ENCODE assay signal across 9 cellular contexts in genomic region chr4:123587983-123588494, GRCh38.
DNase-seq lines count a peak whose midpoint lies in the region; ATAC-seq, FAIRE-seq and TF ChIP-seq lines count a peak whose summit lies in the region.
"Had no signal": no experiment of that assay in that cellular context is flagged by ENCODE, and none has a peak within 500 bp of the region (broad histone marks: within the 10 kb centered on the region; RNA-seq: fewer than 3 reads in every experiment).

No MANE protein-coding gene starts in this region.

- H3K9me3 Mint-ChIP-seq in natural killer cell treated with Interleukin-12 subunit alpha and Interleukin-12 subunit beta and Interleukin-15 and Interleukin-18, amount 100 ng/mL, for 72 hours: no peaks in the 10 kb centered on the region
- peaks cover 3% of the 10 kb centered on the region for H3K9me3 Mint-ChIP-seq in activated CD4-positive, alpha-beta T cell treated with anti-CD3 and anti-CD28 coated beads, Interleukin-2, amount 10 ng/mL, durations not matched to agents 7 days and 5 days
- H3K9me3 Mint-ChIP-seq: activated naive CD4-positive, alpha-beta T cell treated with anti-CD3 and anti-CD28 coated beads, Interleukin-2, amount 50 U/mL, for 24 hours had no signal

- H3K27ac ChIP-seq in A549: peak overlapping the region; percentile 80 to 84

- H3K4me2 ChIP-seq in A549: peak overlapping the region; percentile 75

- 0% methylated on average over 8 of the region's 8 CpGs for WGBS in A549 (ENCODE audit: missing lambda C conversion rate)

- peak in 1 of 2 experiments; percentile 56; a peak in 2 of 5 replicates for TF ChIP-seq EP300 in A549 (IDR thresholded peaks at IDR 0.05)

- H3K36me3 ChIP-seq in bronchial epithelial cell (ENCODE audit: control insufficient read depth, insufficient read depth, low read length): no peaks in the 10 kb centered on the region

- H3K36me3 Mint-ChIP-seq in natural killer cell treated with Interleukin-12 subunit alpha and Interleukin-12 subunit beta and Interleukin-15 and Interleukin-18, amount 100 ng/mL, for 72 hours: no peaks in the 10 kb centered on the region
- H3K36me3 Mint-ChIP-seq in activated CD4-positive, alpha-beta T cell treated with anti-CD3 and anti-CD28 coated beads, Interleukin-2, amount 10 ng/mL, durations not matched to agents 7 days and 5 days (ENCODE audit: low read depth): no peaks in the 10 kb centered on the region
- H3K36me3 Mint-ChIP-seq: activated naive CD4-positive, alpha-beta T cell treated with anti-CD3 and anti-CD28 coated beads, Interleukin-2, amount 50 U/mL, for 24 hours had no signal

- CTCF ChIA-PET in A549 (lab: Yijun Ruan, JAX): interaction anchor here (1.2 kb wide), 1 partner anchor 73 kb away, joined by 4 read pairs; no protein-coding TSS in a partner anchor
- CTCF ChIA-PET in activated CD4-positive, alpha-beta T cell treated with anti-CD3 and anti-CD28 coated beads, Interleukin-2, amount 10 ng/mL, durations not matched to agents 7 days and 5 days (lab: Charles Lee): no interaction called here

- H3K27me3 ChIP-seq in bronchial epithelial cell (ENCODE audit: control insufficient read depth, insufficient read depth, low read length): no peaks in the 10 kb centered on the region

- TF ChIP-seq POLR2A in A549 (IDR thresholded peaks at IDR 0.05; ENCODE audit: low read length): no peak

- POLR2A ChIA-PET in A549 (lab: Yijun Ruan, JAX): interaction anchor here (0.8 kb wide), 1 partner anchor 83 kb away, joined by 3 read pairs; no protein-coding TSS in a partner anchor
- POLR2A ChIA-PET in activated CD4-positive, alpha-beta T cell treated with anti-CD3 and anti-CD28 coated beads, Interleukin-2, amount 10 ng/mL, durations not matched to agents 7 days and 5 days (lab: Charles Lee): no interaction called here

- H3K9me3 ChIP-seq in A549: no peaks in the 10 kb centered on the region

- DNase-seq in A549 (ENCODE audit: low read depth in 1 of 2, low spot score in 1 of 2): peak; percentile 64 to 93
- peak; percentile 79 for DNase-seq in NCI-H1048 (lab: John Stamatoyannopoulos, UW)
- DNase-seq in bronchial epithelial cell (ENCODE audit: low read depth): peak; percentile 81
- no peak for DNase-seq in natural killer cell treated with Interleukin-12 subunit alpha and Interleukin-12 subunit beta and Interleukin-15 and Interleukin-18, amount 100 ng/mL, for 72 hours (ENCODE audit: low spot score)
- DNase-seq in NCI-H187 treated with DMSO at 0.1 percent for 48 hours (lab: John Stamatoyannopoulos, UW): no peak
- DNase-seq in NCI-H446 treated with DMSO at 0.1 percent for 48 hours (lab: John Stamatoyannopoulos, UW): no peak
- DNase-seq in activated CD4-positive, alpha-beta T cell treated with anti-CD3 and anti-CD28 coated beads, Interleukin-2, amount 10 ng/mL, durations not matched to agents 7 days and 5 days: no peak

- FAIRE-seq in A549 (lab: Jason Lieb, UNC) (peak; percentile 83), bronchial epithelial cell (lab: Jason Lieb, UNC) (peak; percentile 50)

- H3K4me1 Mint-ChIP-seq in natural killer cell treated with Interleukin-12 subunit alpha and Interleukin-12 subunit beta and Interleukin-15 and Interleukin-18, amount 100 ng/mL, for 72 hours (ENCODE audit: low read depth in 2 of 2): peaks cover 19 to 20% of the 10 kb centered on the region in 2 donors
- H3K4me1 Mint-ChIP-seq in activated CD4-positive, alpha-beta T cell treated with anti-CD3 and anti-CD28 coated beads, Interleukin-2, amount 10 ng/mL, durations not matched to agents 7 days and 5 days: peaks cover 9% of the 10 kb centered on the region
- H3K4me1 Mint-ChIP-seq: activated naive CD4-positive, alpha-beta T cell treated with anti-CD3 and anti-CD28 coated beads, Interleukin-2, amount 50 U/mL, for 24 hours had no signal

- TF ChIP-seq CTCF in A549 (IDR thresholded peaks at IDR 0.05) (no peak), bronchial epithelial cell (IDR thresholded peaks at IDR 0.05; ENCODE audit: insufficient read depth, low read length, severe bottlenecking) (no peak)

- H3K4me3 ChIP-seq in A549 (no peak overlapping the region), bronchial epithelial cell (ENCODE audit: low read depth, low read length) (no peak overlapping the region)

- peaks cover 30% of the 10 kb centered on the region for H3K4me1 ChIP-seq in A549

- ATAC-seq in A549 (peak; percentile 99 to 100), GM21390 (IDR thresholded peaks at IDR 0.05; ENCODE audit: unreplicated experiment) (peak; percentile 12)
- ATAC-seq in natural killer cell treated with Interleukin-12 subunit alpha and Interleukin-12 subunit beta and Interleukin-15 and Interleukin-18, amount 100 ng/mL, for 72 hours: no peak

- H3K27me3 Mint-ChIP-seq in natural killer cell treated with Interleukin-12 subunit alpha and Interleukin-12 subunit beta and Interleukin-15 and Interleukin-18, amount 100 ng/mL, for 72 hours: no peaks in the 10 kb centered on the region
- H3K27me3 Mint-ChIP-seq in activated CD4-positive, alpha-beta T cell treated with anti-CD3 and anti-CD28 coated beads, Interleukin-2, amount 10 ng/mL, durations not matched to agents 7 days and 5 days: no peaks in the 10 kb centered on the region
- H3K27me3 Mint-ChIP-seq: activated naive CD4-positive, alpha-beta T cell treated with anti-CD3 and anti-CD28 coated beads, Interleukin-2, amount 50 U/mL, for 24 hours had no signal

- peak overlapping the region; percentile 63 for H3K4me3 Mint-ChIP-seq in natural killer cell treated with Interleukin-12 subunit alpha and Interleukin-12 subunit beta and Interleukin-15 and Interleukin-18, amount 100 ng/mL, for 72 hours
- H3K4me3 Mint-ChIP-seq in activated CD4-positive, alpha-beta T cell treated with anti-CD3 and anti-CD28 coated beads, Interleukin-2, amount 10 ng/mL, durations not matched to agents 7 days and 5 days: no peak overlapping the region
- H3K4me3 Mint-ChIP-seq: activated naive CD4-positive, alpha-beta T cell treated with anti-CD3 and anti-CD28 coated beads, Interleukin-2, amount 50 U/mL, for 24 hours had no signal

- peak overlapping the region; percentile 85 to 88 for H3K27ac Mint-ChIP-seq in natural killer cell treated with Interleukin-12 subunit alpha and Interleukin-12 subunit beta and Interleukin-15 and Interleukin-18, amount 100 ng/mL, for 72 hours
- no peak overlapping the region for H3K27ac Mint-ChIP-seq in activated CD4-positive, alpha-beta T cell treated with anti-CD3 and anti-CD28 coated beads, Interleukin-2, amount 10 ng/mL, durations not matched to agents 7 days and 5 days
- H3K27ac Mint-ChIP-seq: activated naive CD4-positive, alpha-beta T cell treated with anti-CD3 and anti-CD28 coated beads, Interleukin-2, amount 50 U/mL, for 24 hours had no signal

- TF ChIP-seq RAD21 in A549 (conservative IDR thresholded peaks at IDR 0.05 in 1 of 2, IDR thresholded peaks at IDR 0.05 in 1 of 2): peak; percentile 7 to 47; a peak in 3 of 5 replicates

TF ChIP-seq in A549, 52 proteins besides CTCF, POLR2A, EP300 and RAD21 (continues in another document):
- TF ChIP-seq JUN (IDR thresholded peaks at IDR 0.05) (peak; percentile 65 to 72; a peak in 3 of 5 replicates), MAFK (IDR thresholded peaks at IDR 0.05; ENCODE audit: partially characterized antibody) (no peak), FOSL2 (IDR thresholded peaks at IDR 0.05) (peak; percentile 36; the same call in 1 of the 2 replicates), FOSL2 (CRISPR knock-in tag; IDR thresholded peaks at IDR 0.05) (peak; percentile 84), TFCP2L1 (CRISPR knock-in tag; IDR thresholded peaks at IDR 0.05) (no peak), SMC3 (IDR thresholded peaks at IDR 0.05) (0 out of 3 replicates have a peak, but pooled peaks have one; percentile 22), KDM1A (IDR thresholded peaks at IDR 0.05; ENCODE audit: low read depth) (no peak), EHMT2 (IDR thresholded peaks at IDR 0.05; ENCODE audit: low read depth) (no peak), MAX (IDR thresholded peaks at IDR 0.05) (peak; percentile 67; the same call in 1 of the 2 replicates), SREBF2 (IDR thresholded peaks at IDR 0.05) (no peak), BCL3 (IDR thresholded peaks at IDR 0.05) (0 out of 3 replicates have a peak, but pooled peaks have one; percentile 23), GATA3 (IDR thresholded peaks at IDR 0.05; ENCODE audit: borderline replicate concordance) (peak; percentile 83), ESRRA (IDR thresholded peaks at IDR 0.05; ENCODE audit: borderline replicate concordance, low read length) (no peak), CHD4 (IDR thresholded peaks at IDR 0.05; ENCODE audit: borderline replicate concordance) (no peak), ZNF302 (CRISPR knock-in tag; IDR thresholded peaks at IDR 0.05) (no peak), PBX3 (IDR thresholded peaks at IDR 0.05) (0 out of 2 replicates have a peak, but pooled peaks have one; percentile 32)

Comparison
In these comparisons a context has a peak if more than half of its experiments do, and no peak if none do; other contexts are left out.
1. ATAC-seq: peak in A549 (2 of 2) and GM21390 (single experiment); none in natural killer cell treated with Interleukin-12 subunit alpha and Interleukin-12 subunit beta and Interleukin-15 and Interleukin-18, amount 100 ng/mL, for 72 hours (0 of 2).
2. DNase-seq: peak in A549 (2 of 2), NCI-H1048 (single experiment) and bronchial epithelial cell (single experiment); none in natural killer cell treated with Interleukin-12 subunit alpha and Interleukin-12 subunit beta and Interleukin-15 and Interleukin-18, amount 100 ng/mL, for 72 hours (single experiment), NCI-H187 treated with DMSO at 0.1 percent for 48 hours (single experiment), NCI-H446 treated with DMSO at 0.1 percent for 48 hours (single experiment) and activated CD4-positive, alpha-beta T cell treated with anti-CD3 and anti-CD28 coated beads, Interleukin-2, amount 10 ng/mL, durations not matched to agents 7 days and 5 days (single experiment).